In genomic region chr3:126551839-126552687, GRCh38 we compare ENCODE assay signal across 18 cellular contexts. TPM values are rescaled to one million over a fixed set of nuclear protein-coding genes. Genes with fewer than 3 reads are reported as not detected.
A peak's percentile ranks its signal among the peaks of the same experiment; 100 is the strongest.
DNase-seq lines count a peak whose midpoint lies in the region; ATAC-seq and TF ChIP-seq lines count a peak whose summit lies in the region.
"Had no signal": no experiment of that assay in that cellular context is flagged by ENCODE, and none has a peak within 500 bp of the region (broad histone marks: within the 10 kb centered on the region; RNA-seq: fewer than 3 reads in every experiment).

No MANE protein-coding gene starts in this region.

- CTCF ChIA-PET in HEK293 (lab: Yijun Ruan, JAX) = no interaction called here

- H3K27me3 ChIP-seq in left lung = no peaks in the 10 kb centered on the region
- peaks cover 0 to 8% (median 0%) of the 10 kb centered on the region in 3 donors for H3K27me3 ChIP-seq in sigmoid colon
- H3K27me3 ChIP-seq: heart left ventricle had no signal

- no peak for TF ChIP-seq EP300 in sigmoid colon (IDR thresholded peaks at IDR 0.05)

- in situ Hi-C loops in GM13977 (cut with MboI; ENCODE audit: low pct_unique_long_range_greater_than_20kb, low sequenced_read_pairs, unreplicated experiment) = no loop called here

- TF ChIP-seq CTCF in HEK293 (tag by site-specific recombination; IDR thresholded peaks at IDR 0.05) = no peak
- TF ChIP-seq CTCF in left lung (IDR thresholded peaks at IDR 0.05) = no peak
- TF ChIP-seq CTCF in sigmoid colon (IDR thresholded peaks at IDR 0.05) = no peak
- TF ChIP-seq CTCF in GM13977 (IDR thresholded peaks at IDR 0.05; ENCODE audit: extremely low read depth, insufficient read depth, missing control alignments) = no peak

- POLR2A ChIA-PET in HEK293 (lab: Yijun Ruan, JAX) = no interaction called here

- intact Hi-C loops in left lung (cut with DNase I) = no loop called here
- intact Hi-C loops in sigmoid colon (cut with DNase I) = no loop called here

- H3K4me3 ChIP-seq in HEK293 (ENCODE audit: low read depth, low read length) (no peak overlapping the region), left lung (no peak overlapping the region), sigmoid colon (no peak overlapping the region)
- H3K4me3 ChIP-seq: esophagus squamous epithelium, heart left ventricle had no signal

- H3K27ac ChIP-seq in HEK293 (ENCODE audit: extremely low read depth, low read depth, low read length) (no peak overlapping the region), left lung (no peak overlapping the region), sigmoid colon (no peak overlapping the region)
- H3K27ac ChIP-seq: 22Rv1, C4-2B, esophagus squamous epithelium, heart left ventricle had no signal

- 75 to 76% methylated on average over 17 of the region's 17 CpGs for WGBS in sigmoid colon, 2 donors

- DNase-seq in DMS 273 (lab: John Stamatoyannopoulos, UW; ENCODE audit: unreplicated experiment) = peak; percentile 33
- no peak for DNase-seq in DMS 273 treated with DMSO at 0.1 percent for 48 hours (lab: John Stamatoyannopoulos, UW)
- peak; percentile 18 to 47 for DNase-seq in left lung
- DNase-seq in sigmoid colon = peak; percentile 35
- DNase-seq in 8988T = no peak
- DNase-seq in GM13977 (ENCODE audit: low spot score) = no peak
- DNase-seq: activated CD8-positive, alpha-beta T cell treated with anti-CD3 and anti-CD28 coated beads for 36 hours; dermis blood vessel endothelial cell; EL; esophagus squamous epithelium; NCI-H1694 treated with DMSO at 0.1 percent for 48 hours; NCI-H526 had no signal

- no peak for TF ChIP-seq POLR2A in sigmoid colon (IDR thresholded peaks at IDR 0.05)

- no peaks in the 10 kb centered on the region for H3K9me3 ChIP-seq in HEK293 (ENCODE audit: control insufficient read depth, insufficient read depth, low read depth, low read length)
- no peaks in the 10 kb centered on the region for H3K9me3 ChIP-seq in left lung
- H3K9me3 ChIP-seq in sigmoid colon = no peaks in the 10 kb centered on the region
- H3K9me3 ChIP-seq: esophagus squamous epithelium, heart left ventricle had no signal

- ATAC-seq in left lung = no peak
- no peak for ATAC-seq in HG03460 (IDR thresholded peaks at IDR 0.05; ENCODE audit: unreplicated experiment)
- ATAC-seq: activated CD8-positive, alpha-beta T cell treated with anti-CD3 and anti-CD28 coated beads for 36 hours had no signal

- H3K36me3 ChIP-seq in HEK293 (ENCODE audit: control insufficient read depth in 2 of 2, insufficient read depth in 1 of 2, low read length in 2 of 2) (no peaks in the 10 kb centered on the region), left lung (no peaks in the 10 kb centered on the region), sigmoid colon (no peaks in the 10 kb centered on the region)
- H3K36me3 ChIP-seq: esophagus squamous epithelium, heart left ventricle had no signal

- H3K4me1 ChIP-seq in HEK293 (ENCODE audit: control insufficient read depth, insufficient read depth, low read length) (no peaks in the 10 kb centered on the region), left lung (no peaks in the 10 kb centered on the region), sigmoid colon (no peaks in the 10 kb centered on the region)
- H3K4me1 ChIP-seq: esophagus squamous epithelium had no signal

TF ChIP-seq in HEK293, 187 proteins besides CTCF, POLR2A, EP300 and RAD21:
- TF ChIP-seq SETDB1 (IDR thresholded peaks at IDR 0.05; ENCODE audit: insufficient read length, low read length) (no peak), ZIC2 (tag by site-specific recombination; IDR thresholded peaks at IDR 0.05) (peak; percentile 29; the same call in 1 of the 2 replicates), ZNF645 (tag by site-specific recombination; IDR thresholded peaks at IDR 0.05) (no peak)

RNA-seq across cellular contexts. Expression of gene C3orf22, which starts 6.7 kb away (rescaled TPM):
- total RNA-seq in left lung = not detected
- total RNA-seq in sigmoid colon = under 1 TPM in 1 of 4 donors, not detected in 3; 0.54 TPM
- polyA plus RNA-seq in sigmoid colon = not detected
- total RNA-seq: activated CD8-positive, alpha-beta T cell treated with anti-CD3 and anti-CD28 coated beads for 36 hours; dermis blood vessel endothelial cell; esophagus squamous epithelium; heart left ventricle had no signal
- polyA plus RNA-seq: heart left ventricle, keratinocyte had no signal

RNA-seq across cellular contexts. Expression of gene CHST13, which starts 28.1 kb away (rescaled TPM):
- total RNA-seq in left lung = 1 to 10 TPM in 1 of 2 donors, under 1 TPM in 1; 0.61 to 3.0 TPM
- under 1 TPM in 1 of 4 donors, not detected in 3; 0.66 TPM for total RNA-seq in sigmoid colon
- polyA plus RNA-seq in sigmoid colon = under 1 TPM; 0.25 to 0.60 (median 0.46) TPM
- total RNA-seq: activated CD8-positive, alpha-beta T cell treated with anti-CD3 and anti-CD28 coated beads for 36 hours; dermis blood vessel endothelial cell had no signal
- polyA plus RNA-seq: keratinocyte had no signal

RNA-seq across cellular contexts. Expression of gene UROC1, which starts 34.5 kb away (rescaled TPM):
- not detected for total RNA-seq in left lung
- not detected for total RNA-seq in sigmoid colon
- under 1 TPM in 1 of 3 donors, not detected in 2; 0.03 TPM for polyA plus RNA-seq in sigmoid colon
- total RNA-seq: activated CD8-positive, alpha-beta T cell treated with anti-CD3 and anti-CD28 coated beads for 36 hours; dermis blood vessel endothelial cell; esophagus squamous epithelium; heart left ventricle had no signal
- polyA plus RNA-seq: heart left ventricle, keratinocyte had no signal

Comparison
In these comparisons a context has a peak if more than half of its experiments do, and no peak if none do; other contexts are left out.
1. DNase-seq: peak in DMS 273 (single experiment), left lung (2 of 2) and sigmoid colon (single experiment); none in DMS 273 treated with DMSO at 0.1 percent for 48 hours (single experiment), 8988T (single experiment) and GM13977 (single experiment).